ENCODE assay signal across 9 cellular contexts in the genomic region with DNA sequence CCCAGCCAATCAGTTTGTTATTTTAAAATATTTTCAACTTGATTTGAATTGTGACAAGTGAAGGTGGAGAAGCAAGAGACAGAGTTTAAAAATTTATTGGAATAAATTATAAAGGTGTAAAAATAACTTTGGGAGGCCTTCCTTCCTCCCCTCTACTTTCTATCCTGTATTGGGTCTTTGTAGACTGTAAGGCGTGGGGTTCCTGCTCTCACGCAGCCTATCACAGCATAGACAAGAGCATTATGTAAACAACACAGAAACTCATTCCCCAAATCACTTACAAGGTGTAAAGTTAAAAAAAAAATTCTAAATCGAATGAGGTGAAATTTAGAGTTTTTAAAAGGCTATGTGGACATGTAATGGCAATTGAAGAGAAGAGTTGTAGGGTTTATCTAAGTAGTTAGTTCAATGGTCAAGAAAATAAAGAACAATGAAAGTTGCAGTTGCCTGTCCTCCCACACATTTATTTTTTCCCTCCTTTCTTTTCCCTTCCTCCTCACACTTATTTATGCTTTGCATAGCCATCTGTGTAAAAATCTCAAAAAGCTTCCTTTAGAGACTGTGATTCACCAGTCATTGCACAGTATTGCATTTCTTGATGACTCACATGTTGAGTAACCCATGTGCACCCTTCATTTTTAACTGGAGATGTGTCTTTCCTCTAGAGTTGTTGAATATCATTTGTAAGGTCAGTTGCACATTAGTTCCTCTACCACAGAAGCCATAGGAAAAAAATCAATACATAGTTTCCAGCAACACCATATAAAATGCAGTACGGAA.
DNase-seq lines count a peak whose midpoint lies in the region; ATAC-seq and TF ChIP-seq lines count a peak whose summit lies in the region.
"Had no signal": no experiment of that assay in that cellular context is flagged by ENCODE, and none has a peak within 500 bp of the region (broad histone marks: within the 10 kb centered on the region; RNA-seq: fewer than 3 reads in every experiment).

No MANE protein-coding gene starts in this region.

- H3K4me3 Mint-ChIP-seq in activated naive CD4-positive, alpha-beta T cell treated with anti-CD3 and anti-CD28 coated beads, Interleukin-2, amount 10 ng/mL, durations not matched to agents 7 days and 5 days, result no peak overlapping the region

- H3K4me3 ChIP-seq in fibroblast of pulmonary artery (replicated peaks; ENCODE audit: low read depth, low read length), result no peak overlapping the region

- no peak for TF ChIP-seq CTCF in fibroblast of pulmonary artery (IDR thresholded peaks at IDR 0.05; ENCODE audit: low read length, missing control alignments)

- CTCF ChIA-PET in activated naive CD4-positive, alpha-beta T cell treated with anti-CD3 and anti-CD28 coated beads, Interleukin-2, amount 10 ng/mL, durations not matched to agents 7 days and 5 days (lab: Charles Lee), result no interaction called here

- H3K9me3 Mint-ChIP-seq in activated naive CD4-positive, alpha-beta T cell treated with anti-CD3 and anti-CD28 coated beads, Interleukin-2, amount 10 ng/mL, durations not matched to agents 7 days and 5 days, result no peaks in the 10 kb centered on the region

- H3K4me1 Mint-ChIP-seq in activated naive CD4-positive, alpha-beta T cell treated with anti-CD3 and anti-CD28 coated beads, Interleukin-2, amount 10 ng/mL, durations not matched to agents 7 days and 5 days, result peaks cover 10% of the 10 kb centered on the region

- peaks cover 50% of the 10 kb centered on the region for H3K36me3 Mint-ChIP-seq in activated naive CD4-positive, alpha-beta T cell treated with anti-CD3 and anti-CD28 coated beads, Interleukin-2, amount 10 ng/mL, durations not matched to agents 7 days and 5 days

- DNase-seq in activated naive CD4-positive, alpha-beta T cell treated with anti-CD3 and anti-CD28 coated beads, Interleukin-2, amount 10 ng/mL, durations not matched to agents 7 days and 5 days, result no peak
- no peak for DNase-seq in activated naive CD4-positive, alpha-beta T cell (lab: John Stamatoyannopoulos, UW)
- peak; percentile 96 for DNase-seq in SIG-M5 (lab: John Stamatoyannopoulos, UW)
- peak; percentile 97 for DNase-seq in fibroblast of pulmonary artery (ENCODE audit: low read depth)
- peak; percentile 91 for DNase-seq in stromal cell of bone marrow (ENCODE audit: low read depth)
- no peak for DNase-seq in activated CD8-positive, alpha-beta memory T cell treated with anti-CD3 and anti-CD28 coated beads, Interleukin-2, amount 50 U/mL, for 4 hours
- DNase-seq: stimulated activated naive CD4-positive, alpha-beta T cell treated with Interleukin-2 at 50 U/mL for 16 hours had no signal

- H3K27me3 Mint-ChIP-seq in activated naive CD4-positive, alpha-beta T cell treated with anti-CD3 and anti-CD28 coated beads, Interleukin-2, amount 10 ng/mL, durations not matched to agents 7 days and 5 days, result no peaks in the 10 kb centered on the region

- no peak for ATAC-seq in GM21447 (IDR thresholded peaks at IDR 0.05; ENCODE audit: unreplicated experiment)
- no peak for ATAC-seq in HG03139 (IDR thresholded peaks at IDR 0.05; ENCODE audit: unreplicated experiment)

- H3K27ac Mint-ChIP-seq in activated naive CD4-positive, alpha-beta T cell treated with anti-CD3 and anti-CD28 coated beads, Interleukin-2, amount 10 ng/mL, durations not matched to agents 7 days and 5 days, result peak overlapping the region; percentile 72

Comparison
In these comparisons a context has a peak if more than half of its experiments do, and no peak if none do; other contexts are left out.
1. DNase-seq: peak in SIG-M5 (single experiment), fibroblast of pulmonary artery (single experiment) and stromal cell of bone marrow (single experiment); none in activated naive CD4-positive, alpha-beta T cell treated with anti-CD3 and anti-CD28 coated beads, Interleukin-2, amount 10 ng/mL, durations not matched to agents 7 days and 5 days (single experiment), activated naive CD4-positive, alpha-beta T cell (0 of 4) and activated CD8-positive, alpha-beta memory T cell treated with anti-CD3 and anti-CD28 coated beads, Interleukin-2, amount 50 U/mL, for 4 hours (single experiment).